In genomic region chr1:185317886-185318310, GRCh38 we compare ENCODE assay signal across 8 cellular contexts. TPM values are rescaled to one million over a fixed set of nuclear protein-coding genes. Genes with fewer than 3 reads are reported as not detected.
DNase-seq lines count a peak whose midpoint lies in the region; ATAC-seq and TF ChIP-seq lines count a peak whose summit lies in the region.

No MANE protein-coding gene starts in this region.

- peak overlapping the region; percentile 98 for H3K27ac ChIP-seq in DND-41 (ENCODE audit: low read length)
- H3K27ac ChIP-seq in SU-DHL-6 (ENCODE audit: low read depth, low read length) = peak overlapping the region; percentile 89

- in situ Hi-C loops in astrocyte of the cerebellum (cut with HindIII; ENCODE audit: low sequenced_read_pairs) = no loop called here

- H3K79me2 ChIP-seq in DND-41 (ENCODE audit: insufficient read depth, low read length) (peaks cover 47% of the 10 kb centered on the region), SU-DHL-6 (ENCODE audit: insufficient read depth, low read length) (peaks cover 41% of the 10 kb centered on the region)

- H3K27me3 ChIP-seq in DND-41 (ENCODE audit: insufficient read depth, low read length, poor library complexity) (no peaks in the 10 kb centered on the region), SU-DHL-6 (ENCODE audit: low read length) (no peaks in the 10 kb centered on the region)

- DNase-seq in DND-41 (no peak), HuH-7.5 (ENCODE audit: low spot score) (peak; percentile 18), astrocyte of the cerebellum (ENCODE audit: low read depth) (no peak), iris pigment epithelial cell (ENCODE audit: low read depth) (peak; percentile 31), mesenteric fat pad (ENCODE audit: low spot score) (no peak)
- peak; percentile 68 to 71 for DNase-seq in stimulated activated CD4-positive, alpha-beta T cell treated with anti-CD3 and anti-CD28 coated beads, Interleukin-2, amount 100 ng/mL, for 24 hours

- H3K4me2 ChIP-seq in DND-41 (ENCODE audit: insufficient read depth, low read length) (peak overlapping the region; percentile 79), SU-DHL-6 (ENCODE audit: low read depth, low read length, poor library complexity, severe bottlenecking) (peak overlapping the region; percentile 99)

- TF ChIP-seq CTCF in DND-41 (IDR thresholded peaks at IDR 0.05; ENCODE audit: borderline replicate concordance, extremely low read depth, low read length, poor library complexity, severe bottlenecking) (no peak), SU-DHL-6 (IDR thresholded peaks at IDR 0.05; ENCODE audit: insufficient read depth, low read length, poor library complexity, severe bottlenecking) (no peak), astrocyte of the cerebellum (IDR thresholded peaks at IDR 0.05; ENCODE audit: low read depth, low read length, missing control alignments) (no peak)

- H3K36me3 ChIP-seq in DND-41 (ENCODE audit: insufficient read depth, low read length) (peaks cover 22% of the 10 kb centered on the region), SU-DHL-6 (ENCODE audit: low read length) (no peaks in the 10 kb centered on the region)

- peak; percentile 2; the same call in 2 of the 3 replicates for ATAC-seq in DND-41 (ENCODE audit: insufficient read depth, low read depth)
- peak; percentile 42 for ATAC-seq in GM21526 (IDR thresholded peaks at IDR 0.05; ENCODE audit: low FRiP score, unreplicated experiment)

- H3K4me3 ChIP-seq in DND-41 (ENCODE audit: low read depth in 1 of 2, low read length in 2 of 2) = peak overlapping the region; percentile 63 to 69; a peak in 3 of 4 replicates
- peak overlapping the region; percentile 72 for H3K4me3 ChIP-seq in SU-DHL-6 (ENCODE audit: insufficient read depth, low read length, poor library complexity, severe bottlenecking)
- H3K4me3 ChIP-seq in astrocyte of the cerebellum (ENCODE audit: low read depth, low read length) = peak overlapping the region; percentile 95

- H4K20me1 ChIP-seq in DND-41 (ENCODE audit: insufficient read depth, low read length) = peaks cover 31% of the 10 kb centered on the region
- peaks cover 31% of the 10 kb centered on the region for H4K20me1 ChIP-seq in SU-DHL-6 (ENCODE audit: low read depth, low read length)

- H3K4me1 ChIP-seq in DND-41 (ENCODE audit: insufficient read depth, low read length) = peaks cover 48% of the 10 kb centered on the region

- H3K9me3 ChIP-seq in DND-41 (ENCODE audit: insufficient read depth, low read length, severe bottlenecking) = no peaks in the 10 kb centered on the region
- no peaks in the 10 kb centered on the region for H3K9me3 ChIP-seq in SU-DHL-6 (ENCODE audit: insufficient read depth, low read length)

- H3F3A ChIP-seq in SU-DHL-6 (ENCODE audit: insufficient read depth) = peaks cover 9% of the 10 kb centered on the region

- H3K9ac ChIP-seq in DND-41 (ENCODE audit: low read depth, low read length) = peak overlapping the region; percentile 71
- H3K9ac ChIP-seq in SU-DHL-6 (ENCODE audit: low read length) = peak overlapping the region; percentile 100

- no peaks in the 10 kb centered on the region for H3K9me2 ChIP-seq in SU-DHL-6 (replicated peaks; ENCODE audit: insufficient read depth, low read length)

- H2AFZ ChIP-seq in DND-41 (ENCODE audit: low read depth, low read length) = peak overlapping the region; percentile 98
- peak overlapping the region; percentile 98 for H2AFZ ChIP-seq in SU-DHL-6 (ENCODE audit: low read depth, low read length, severe bottlenecking)

RNA-seq across cellular contexts. Expression of gene IVNS1ABP, which starts 0.9 kb away (rescaled TPM):
- 139 TPM for total RNA-seq in mesenteric fat pad

Comparison
In these comparisons a context has a peak if more than half of its experiments do, and no peak if none do; other contexts are left out.
1. DNase-seq: peak in HuH-7.5 (single experiment), iris pigment epithelial cell (single experiment) and stimulated activated CD4-positive, alpha-beta T cell treated with anti-CD3 and anti-CD28 coated beads, Interleukin-2, amount 100 ng/mL, for 24 hours (2 of 2); none in DND-41 (single experiment), astrocyte of the cerebellum (single experiment) and mesenteric fat pad (single experiment).
2. Peak in every context shown above with its lines, with median percentiles within 50 percentile points of each other: H3K4me3 ChIP-seq.